In the genomic region with DNA sequence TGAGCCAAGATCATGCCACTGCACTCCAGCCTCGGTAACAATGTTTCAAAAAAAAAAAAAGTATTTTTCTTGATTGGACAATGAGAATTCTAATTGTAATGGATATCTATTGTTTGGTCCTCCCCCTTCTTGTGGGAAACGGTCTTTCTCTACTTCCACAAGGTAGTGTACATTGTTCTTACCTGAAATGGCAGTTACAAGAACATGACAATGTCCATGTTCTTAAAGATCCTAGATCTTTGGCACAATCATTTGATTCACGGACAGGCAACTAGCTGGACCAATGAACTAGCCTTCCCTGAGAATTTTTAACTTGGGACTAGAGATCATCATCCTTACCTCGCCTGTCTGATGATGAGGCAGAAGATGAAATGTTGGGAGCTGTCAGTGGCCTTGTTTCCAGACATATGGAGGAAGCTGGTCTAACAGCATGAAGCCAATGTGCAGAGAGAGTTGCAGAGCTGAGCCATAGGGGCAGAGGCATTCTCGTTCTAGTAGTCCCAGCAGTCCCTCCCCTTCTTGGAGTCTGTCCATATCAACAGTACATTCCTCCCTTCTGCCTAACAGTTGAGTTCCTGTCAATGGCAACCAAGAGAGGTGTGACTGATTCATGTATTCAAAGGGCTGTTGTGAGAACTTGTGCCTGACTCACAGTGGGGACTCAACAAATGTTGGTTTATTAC, we compare ENCODE assay signal across 10 cellular contexts. TPM values are rescaled to one million over a fixed set of nuclear protein-coding genes. Genes with fewer than 3 reads are reported as not detected.
A peak's percentile ranks its signal among the peaks of the same experiment; 100 is the strongest.
DNase-seq lines count a peak whose midpoint lies in the region; ATAC-seq and FAIRE-seq lines count a peak whose summit lies in the region.
"Had no signal": no experiment of that assay in that cellular context is flagged by ENCODE, and none has a peak within 500 bp of the region (broad histone marks: within the 10 kb centered on the region; RNA-seq: fewer than 3 reads in every experiment).

No MANE protein-coding gene starts in this region.

- H3K27ac Mint-ChIP-seq in T-helper 17 cell: peak overlapping the region; percentile 99

- intact Hi-C loops in Right ventricle myocardium inferior (cut with DNase I) (loop anchor here (5.0 kb wide), 1 partner anchor 64 kb away; no protein-coding TSS in a partner anchor), cardiac septum (cut with DNase I) (loop anchor here (1.0 to 5.0 kb wide), 4 partner anchors 19 to 99 kb away; partner anchors contain the start of gene CCT5)

- peaks cover 15% of the 10 kb centered on the region for H3K4me1 Mint-ChIP-seq in T-helper 17 cell

- FAIRE-seq in urothelium cell line (lab: Jason Lieb, UNC): no peak
- FAIRE-seq: G401.6 had no signal

- ATAC-seq in Right ventricle myocardium inferior (peak; percentile 62), T-helper 17 cell (no peak), HG02970 (IDR thresholded peaks at IDR 0.05; ENCODE audit: low FRiP score, unreplicated experiment) (no peak), HG02840 (IDR thresholded peaks at IDR 0.05; ENCODE audit: low FRiP score, unreplicated experiment) (no peak)

- peaks cover 2% of the 10 kb centered on the region for H3K36me3 Mint-ChIP-seq in T-helper 17 cell (ENCODE audit: low read depth)

- H3K4me3 Mint-ChIP-seq in T-helper 17 cell: no peak overlapping the region

- DNase-seq in Right ventricle myocardium inferior (ENCODE audit: missing footprints) (no peak), cardiac septum (ENCODE audit: low spot score) (no peak), T-helper 17 cell (no peak), glomerular visceral epithelial cell (ENCODE audit: extremely low spot score) (peak; percentile 43), urothelium cell line (ENCODE audit: low spot score) (peak; percentile 31), COR-L47 (lab: John Stamatoyannopoulos, UW) (no peak)
- DNase-seq: activated CD4-positive, alpha-beta memory T cell treated with anti-CD3 and anti-CD28 coated beads for 36 hours had no signal

- no peaks in the 10 kb centered on the region for H3K9me3 ChIP-seq in T-helper 17 cell (ENCODE audit: control insufficient read depth, low read length, poor library complexity, severe bottlenecking)

- H3K27me3 Mint-ChIP-seq in T-helper 17 cell: no peaks in the 10 kb centered on the region
- H3K27me3 Mint-ChIP-seq: activated CD4-positive, alpha-beta memory T cell treated with anti-CD3 and anti-CD28 coated beads for 36 hours had no signal

RNA-seq across cellular contexts. Expression of gene MARCHF6, which starts 2.2 kb away (rescaled TPM):
- total RNA-seq in Right ventricle myocardium inferior (161 TPM), cardiac septum (142 TPM), T-helper 17 cell (100 to 1,000 TPM; 156 to 198 TPM)

RNA-seq across cellular contexts. Expression of gene CMBL, which starts 43.6 kb away (rescaled TPM):
- total RNA-seq in Right ventricle myocardium inferior (46.2 TPM), cardiac septum (31.2 TPM), T-helper 17 cell (under 1 TPM; 0.22 to 0.39 TPM)

Comparison
In these comparisons a context has a peak if more than half of its experiments do, and no peak if none do; other contexts are left out.
1. DNase-seq: peak in glomerular visceral epithelial cell (single experiment) and urothelium cell line (single experiment); none in Right ventricle myocardium inferior (single experiment), cardiac septum (single experiment), T-helper 17 cell (0 of 3) and COR-L47 (single experiment).
2. RNA of gene CMBL, which starts 43.6 kb away (total RNA-seq): 46.2 TPM in Right ventricle myocardium inferior (single experiment) and 31.2 TPM in cardiac septum (single experiment); 0.22 to 0.39 TPM in T-helper 17 cell; every median in the first group is over 10 times any median in the second.